ENCODE assay signal across 1 cellular context in the genomic region with DNA sequence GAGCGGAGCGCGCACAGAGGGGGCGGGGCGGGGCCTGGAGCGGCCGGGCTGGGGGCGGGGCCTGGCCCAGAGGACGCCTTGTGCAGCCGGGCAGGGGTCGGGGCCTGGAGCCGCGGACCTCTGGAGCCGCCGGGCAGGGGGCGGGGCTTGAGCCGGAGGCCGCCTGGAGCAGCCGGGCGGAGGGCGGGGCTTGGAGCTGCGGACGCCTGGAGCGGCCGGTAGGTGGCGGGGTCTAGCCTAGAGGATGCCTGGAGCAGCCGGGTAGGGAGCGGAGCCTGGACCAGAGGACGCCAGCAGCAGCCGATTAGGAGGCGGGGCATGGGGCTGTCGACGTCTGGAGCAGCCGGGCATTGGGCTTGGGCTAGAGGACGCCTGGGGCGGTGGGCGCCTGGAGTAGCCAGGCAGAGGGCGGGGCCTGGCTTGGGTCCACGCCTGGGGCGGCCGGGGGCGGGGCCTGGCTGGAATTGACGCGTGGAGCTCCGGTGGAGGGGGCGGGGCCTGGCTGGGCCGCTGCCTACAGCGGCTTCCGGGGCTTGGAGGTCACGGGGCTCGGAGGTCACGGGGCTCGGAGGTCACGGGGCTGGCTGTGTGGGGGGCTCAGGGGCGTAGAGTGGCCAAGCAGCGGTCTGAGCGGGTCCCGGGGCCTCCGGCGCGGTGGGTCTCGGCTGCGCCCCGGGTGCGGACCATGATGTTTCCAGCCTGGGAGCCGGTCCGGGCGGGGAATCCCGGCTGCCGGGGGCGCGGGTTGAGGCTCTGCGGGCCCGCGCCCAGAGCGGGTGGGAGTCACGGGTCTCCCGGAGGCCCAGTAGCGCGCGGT.
TF ChIP-seq lines count a peak whose summit lies in the region.

A gene (minus strand): TSS at position 13 of the 817 bp plus-strand sequence. CDS start 135 bp downstream, outside the sequence.

TF ChIP-seq in HEK293, 187 proteins besides CTCF, POLR2A, EP300 and RAD21 (continued from another document and continues in another):
- TF ChIP-seq, protein P1, sequence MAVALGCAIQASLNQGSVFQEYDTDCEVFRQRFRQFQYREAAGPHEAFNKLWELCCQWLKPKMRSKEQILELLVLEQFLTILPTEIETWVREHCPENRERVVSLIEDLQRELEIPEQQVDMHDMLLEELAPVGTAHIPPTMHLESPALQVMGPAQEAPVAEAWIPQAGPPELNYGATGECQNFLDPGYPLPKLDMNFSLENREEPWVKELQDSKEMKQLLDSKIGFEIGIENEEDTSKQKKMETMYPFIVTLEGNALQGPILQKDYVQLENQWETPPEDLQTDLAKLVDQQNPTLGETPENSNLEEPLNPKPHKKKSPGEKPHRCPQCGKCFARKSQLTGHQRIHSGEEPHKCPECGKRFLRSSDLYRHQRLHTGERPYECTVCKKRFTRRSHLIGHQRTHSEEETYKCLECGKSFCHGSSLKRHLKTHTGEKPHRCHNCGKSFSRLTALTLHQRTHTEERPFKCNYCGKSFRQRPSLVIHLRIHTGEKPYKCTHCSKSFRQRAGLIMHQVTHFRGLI (tag by site-specific recombination; IDR thresholded peaks at IDR 0.05), result 0 out of 2 replicates have a peak, but pooled peaks have one; percentile 11
- TF ChIP-seq, protein P2, sequence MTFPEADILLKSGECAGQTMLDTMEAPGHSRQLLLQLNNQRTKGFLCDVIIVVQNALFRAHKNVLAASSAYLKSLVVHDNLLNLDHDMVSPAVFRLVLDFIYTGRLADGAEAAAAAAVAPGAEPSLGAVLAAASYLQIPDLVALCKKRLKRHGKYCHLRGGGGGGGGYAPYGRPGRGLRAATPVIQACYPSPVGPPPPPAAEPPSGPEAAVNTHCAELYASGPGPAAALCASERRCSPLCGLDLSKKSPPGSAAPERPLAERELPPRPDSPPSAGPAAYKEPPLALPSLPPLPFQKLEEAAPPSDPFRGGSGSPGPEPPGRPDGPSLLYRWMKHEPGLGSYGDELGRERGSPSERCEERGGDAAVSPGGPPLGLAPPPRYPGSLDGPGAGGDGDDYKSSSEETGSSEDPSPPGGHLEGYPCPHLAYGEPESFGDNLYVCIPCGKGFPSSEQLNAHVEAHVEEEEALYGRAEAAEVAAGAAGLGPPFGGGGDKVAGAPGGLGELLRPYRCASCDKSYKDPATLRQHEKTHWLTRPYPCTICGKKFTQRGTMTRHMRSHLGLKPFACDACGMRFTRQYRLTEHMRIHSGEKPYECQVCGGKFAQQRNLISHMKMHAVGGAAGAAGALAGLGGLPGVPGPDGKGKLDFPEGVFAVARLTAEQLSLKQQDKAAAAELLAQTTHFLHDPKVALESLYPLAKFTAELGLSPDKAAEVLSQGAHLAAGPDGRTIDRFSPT (tag by site-specific recombination; IDR thresholded peaks at IDR 0.05), result peak; percentile 96
- TF ChIP-seq ZNF423 (tag by site-specific recombination; IDR thresholded peaks at IDR 0.05) (0 out of 2 replicates have a peak, but pooled peaks have one; percentile 22), ZNF211 (tag by site-specific recombination; IDR thresholded peaks at IDR 0.05; ENCODE audit: low read depth) (no peak), ZFP69B (tag by site-specific recombination; IDR thresholded peaks at IDR 0.05) (no peak), ZNF521 (tag by site-specific recombination; IDR thresholded peaks at IDR 0.05) (no peak), OSR2 (tag by site-specific recombination; IDR thresholded peaks at IDR 0.05) (peak; percentile 10; the same call in 1 of the 2 replicates), ZNF654 (tag by site-specific recombination; IDR thresholded peaks at IDR 0.05; ENCODE audit: low read depth) (peak; percentile 12; the same call in 1 of the 2 replicates), SP2 (tag by site-specific recombination; IDR thresholded peaks at IDR 0.05) (peak; percentile 88), ZEB2 (tag by site-specific recombination; IDR thresholded peaks at IDR 0.05) (peak; percentile 54; the same call in 1 of the 2 replicates), ZNF121 (tag by site-specific recombination; IDR thresholded peaks at IDR 0.05) (peak; percentile 23; the same call in 1 of the 2 replicates), KLF8 (tag by site-specific recombination; IDR thresholded peaks at IDR 0.05) (peak; percentile 54), ZNF114 (tag by site-specific recombination; IDR thresholded peaks at IDR 0.05) (no peak), GLIS2 (tag by site-specific recombination; IDR thresholded peaks at IDR 0.05) (peak; percentile 74), ZNF394 (tag by site-specific recombination; IDR thresholded peaks at IDR 0.05; ENCODE audit: borderline replicate concordance) (peak; percentile 92), EGR2 (tag by site-specific recombination; IDR thresholded peaks at IDR 0.05; ENCODE audit: low read depth) (peak; percentile 50; the same call in 1 of the 2 replicates), ZNF677 (tag by site-specific recombination; IDR thresholded peaks at IDR 0.05) (no peak), ZNF10 (tag by site-specific recombination; IDR thresholded peaks at IDR 0.05) (peak; percentile 56; the same call in 1 of the 2 replicates), ZNF621 (tag by site-specific recombination; IDR thresholded peaks at IDR 0.05) (no peak), ZNF610 (tag by site-specific recombination; IDR thresholded peaks at IDR 0.05; ENCODE audit: borderline replicate concordance) (peak; percentile 26; the same call in 1 of the 2 replicates), BCL11A (tag by site-specific recombination; IDR thresholded peaks at IDR 0.05; ENCODE audit: low read depth) (no peak), ZNF140 (tag by site-specific recombination; IDR thresholded peaks at IDR 0.05) (no peak), IKZF3 (tag by site-specific recombination; IDR thresholded peaks at IDR 0.05) (peak; percentile 93), ZBTB20 (tag by site-specific recombination; IDR thresholded peaks at IDR 0.05) (peak; percentile 59; the same call in 1 of the 2 replicates), KLF10 (tag by site-specific recombination; IDR thresholded peaks at IDR 0.05) (peak; percentile 36; the same call in 1 of the 2 replicates), SP3 (tag by site-specific recombination; IDR thresholded peaks at IDR 0.05) (peak; percentile 87), ZBTB17 (tag by site-specific recombination; IDR thresholded peaks at IDR 0.05) (0 out of 2 replicates have a peak, but pooled peaks have one; percentile 16), ZNF146 (tag by site-specific recombination; IDR thresholded peaks at IDR 0.05) (0 out of 2 replicates have a peak, but pooled peaks have one; percentile 1), KLF9 (tag by site-specific recombination; IDR thresholded peaks at IDR 0.05; ENCODE audit: low read depth) (peak; percentile 89), ZNF221 (tag by site-specific recombination; IDR thresholded peaks at IDR 0.05; ENCODE audit: borderline replicate concordance) (no peak), GLIS1 (tag by site-specific recombination; IDR thresholded peaks at IDR 0.05) (peak; percentile 68)
- TF ChIP-seq, protein P3, sequence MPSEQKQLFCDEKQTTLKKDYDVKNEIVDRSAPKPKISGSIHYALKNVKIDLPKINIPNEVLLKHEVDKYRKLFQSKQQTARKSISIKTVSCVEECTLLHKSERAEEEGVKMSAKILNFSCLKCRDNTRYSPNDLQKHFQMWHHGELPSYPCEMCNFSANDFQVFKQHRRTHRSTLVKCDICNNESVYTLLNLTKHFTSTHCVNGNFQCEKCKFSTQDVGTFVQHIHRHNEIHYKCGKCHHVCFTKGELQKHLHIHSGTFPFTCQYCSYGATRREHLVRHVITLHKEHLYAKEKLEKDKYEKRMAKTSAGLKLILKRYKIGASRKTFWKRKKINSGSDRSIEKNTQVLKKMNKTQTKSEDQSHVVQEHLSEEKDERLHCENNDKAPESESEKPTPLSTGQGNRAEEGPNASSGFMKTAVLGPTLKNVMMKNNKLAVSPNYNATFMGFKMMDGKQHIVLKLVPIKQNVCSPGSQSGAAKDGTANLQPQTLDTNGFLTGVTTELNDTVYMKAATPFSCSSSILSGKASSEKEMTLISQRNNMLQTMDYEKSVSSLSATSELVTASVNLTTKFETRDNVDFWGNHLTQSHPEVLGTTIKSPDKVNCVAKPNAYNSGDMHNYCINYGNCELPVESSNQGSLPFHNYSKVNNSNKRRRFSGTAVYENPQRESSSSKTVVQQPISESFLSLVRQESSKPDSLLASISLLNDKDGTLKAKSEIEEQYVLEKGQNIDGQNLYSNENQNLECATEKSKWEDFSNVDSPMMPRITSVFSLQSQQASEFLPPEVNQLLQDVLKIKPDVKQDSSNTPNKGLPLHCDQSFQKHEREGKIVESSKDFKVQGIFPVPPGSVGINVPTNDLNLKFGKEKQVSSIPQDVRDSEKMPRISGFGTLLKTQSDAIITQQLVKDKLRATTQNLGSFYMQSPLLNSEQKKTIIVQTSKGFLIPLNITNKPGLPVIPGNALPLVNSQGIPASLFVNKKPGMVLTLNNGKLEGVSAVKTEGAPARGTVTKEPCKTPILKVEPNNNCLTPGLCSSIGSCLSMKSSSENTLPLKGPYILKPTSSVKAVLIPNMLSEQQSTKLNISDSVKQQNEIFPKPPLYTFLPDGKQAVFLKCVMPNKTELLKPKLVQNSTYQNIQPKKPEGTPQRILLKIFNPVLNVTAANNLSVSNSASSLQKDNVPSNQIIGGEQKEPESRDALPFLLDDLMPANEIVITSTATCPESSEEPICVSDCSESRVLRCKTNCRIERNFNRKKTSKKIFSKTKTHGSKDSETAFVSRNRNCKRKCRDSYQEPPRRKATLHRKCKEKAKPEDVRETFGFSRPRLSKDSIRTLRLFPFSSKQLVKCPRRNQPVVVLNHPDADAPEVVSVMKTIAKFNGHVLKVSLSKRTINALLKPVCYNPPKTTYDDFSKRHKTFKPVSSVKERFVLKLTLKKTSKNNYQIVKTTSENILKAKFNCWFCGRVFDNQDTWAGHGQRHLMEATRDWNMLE (tag by site-specific recombination; conservative IDR thresholded peaks at IDR 0.05; ENCODE audit: low read depth), result no peak
- TF ChIP-seq, protein P4, sequence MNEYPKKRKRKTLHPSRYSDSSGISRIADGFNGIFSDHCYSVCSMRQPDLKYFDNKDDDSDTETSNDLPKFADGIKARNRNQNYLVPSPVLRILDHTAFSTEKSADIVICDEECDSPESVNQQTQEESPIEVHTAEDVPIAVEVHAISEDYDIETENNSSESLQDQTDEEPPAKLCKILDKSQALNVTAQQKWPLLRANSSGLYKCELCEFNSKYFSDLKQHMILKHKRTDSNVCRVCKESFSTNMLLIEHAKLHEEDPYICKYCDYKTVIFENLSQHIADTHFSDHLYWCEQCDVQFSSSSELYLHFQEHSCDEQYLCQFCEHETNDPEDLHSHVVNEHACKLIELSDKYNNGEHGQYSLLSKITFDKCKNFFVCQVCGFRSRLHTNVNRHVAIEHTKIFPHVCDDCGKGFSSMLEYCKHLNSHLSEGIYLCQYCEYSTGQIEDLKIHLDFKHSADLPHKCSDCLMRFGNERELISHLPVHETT (tag by site-specific recombination; IDR thresholded peaks at IDR 0.05), result 0 out of 2 replicates have a peak, but pooled peaks have one; percentile 37
- TF ChIP-seq, protein P5, sequence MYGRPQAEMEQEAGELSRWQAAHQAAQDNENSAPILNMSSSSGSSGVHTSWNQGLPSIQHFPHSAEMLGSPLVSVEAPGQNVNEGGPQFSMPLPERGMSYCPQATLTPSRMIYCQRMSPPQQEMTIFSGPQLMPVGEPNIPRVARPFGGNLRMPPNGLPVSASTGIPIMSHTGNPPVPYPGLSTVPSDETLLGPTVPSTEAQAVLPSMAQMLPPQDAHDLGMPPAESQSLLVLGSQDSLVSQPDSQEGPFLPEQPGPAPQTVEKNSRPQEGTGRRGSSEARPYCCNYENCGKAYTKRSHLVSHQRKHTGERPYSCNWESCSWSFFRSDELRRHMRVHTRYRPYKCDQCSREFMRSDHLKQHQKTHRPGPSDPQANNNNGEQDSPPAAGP (tag by site-specific recombination; IDR thresholded peaks at IDR 0.05), result peak; percentile 33
- TF ChIP-seq, protein P6, sequence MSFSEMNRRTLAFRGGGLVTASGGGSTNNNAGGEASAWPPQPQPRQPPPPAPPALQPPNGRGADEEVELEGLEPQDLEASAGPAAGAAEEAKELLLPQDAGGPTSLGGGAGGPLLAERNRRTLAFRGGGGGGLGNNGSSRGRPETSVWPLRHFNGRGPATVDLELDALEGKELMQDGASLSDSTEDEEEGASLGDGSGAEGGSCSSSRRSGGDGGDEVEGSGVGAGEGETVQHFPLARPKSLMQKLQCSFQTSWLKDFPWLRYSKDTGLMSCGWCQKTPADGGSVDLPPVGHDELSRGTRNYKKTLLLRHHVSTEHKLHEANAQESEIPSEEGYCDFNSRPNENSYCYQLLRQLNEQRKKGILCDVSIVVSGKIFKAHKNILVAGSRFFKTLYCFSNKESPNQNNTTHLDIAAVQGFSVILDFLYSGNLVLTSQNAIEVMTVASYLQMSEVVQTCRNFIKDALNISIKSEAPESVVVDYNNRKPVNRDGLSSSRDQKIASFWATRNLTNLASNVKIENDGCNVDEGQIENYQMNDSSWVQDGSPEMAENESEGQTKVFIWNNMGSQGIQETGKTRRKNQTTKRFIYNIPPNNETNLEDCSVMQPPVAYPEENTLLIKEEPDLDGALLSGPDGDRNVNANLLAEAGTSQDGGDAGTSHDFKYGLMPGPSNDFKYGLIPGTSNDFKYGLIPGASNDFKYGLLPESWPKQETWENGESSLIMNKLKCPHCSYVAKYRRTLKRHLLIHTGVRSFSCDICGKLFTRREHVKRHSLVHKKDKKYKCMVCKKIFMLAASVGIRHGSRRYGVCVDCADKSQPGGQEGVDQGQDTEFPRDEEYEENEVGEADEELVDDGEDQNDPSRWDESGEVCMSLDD (tag by site-specific recombination; IDR thresholded peaks at IDR 0.05), result 0 out of 2 replicates have a peak, but pooled peaks have one; percentile 48
- TF ChIP-seq, protein P7, sequence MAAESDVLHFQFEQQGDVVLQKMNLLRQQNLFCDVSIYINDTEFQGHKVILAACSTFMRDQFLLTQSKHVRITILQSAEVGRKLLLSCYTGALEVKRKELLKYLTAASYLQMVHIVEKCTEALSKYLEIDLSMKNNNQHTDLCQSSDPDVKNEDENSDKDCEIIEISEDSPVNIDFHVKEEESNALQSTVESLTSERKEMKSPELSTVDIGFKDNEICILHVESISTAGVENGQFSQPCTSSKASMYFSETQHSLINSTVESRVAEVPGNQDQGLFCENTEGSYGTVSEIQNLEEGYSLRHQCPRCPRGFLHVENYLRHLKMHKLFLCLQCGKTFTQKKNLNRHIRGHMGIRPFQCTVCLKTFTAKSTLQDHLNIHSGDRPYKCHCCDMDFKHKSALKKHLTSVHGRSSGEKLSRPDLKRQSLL (tag by site-specific recombination; IDR thresholded peaks at IDR 0.05), result peak; percentile 95
